ENCODE assay signal across 8 cellular contexts in the genomic region with DNA sequence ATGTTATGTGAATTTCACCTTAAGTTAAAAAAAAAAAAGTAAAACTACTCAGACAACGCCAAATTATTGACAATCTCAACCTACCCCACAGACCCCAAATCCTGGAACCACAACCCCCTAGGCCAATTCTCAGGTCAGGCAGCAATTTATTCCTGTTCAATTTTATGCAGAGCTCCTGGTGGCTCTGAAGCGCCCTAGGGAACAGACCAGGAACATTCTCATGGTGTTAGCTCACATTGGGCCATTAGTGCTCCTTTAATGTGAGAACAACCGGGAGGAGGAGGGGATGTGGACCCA. TPM values are rescaled to one million over a fixed set of nuclear protein-coding genes. Genes with fewer than 3 reads are reported as not detected.
A peak's percentile ranks its signal among the peaks of the same experiment; 100 is the strongest.
DNase-seq lines count a peak whose midpoint lies in the region; ATAC-seq, FAIRE-seq and TF ChIP-seq lines count a peak whose summit lies in the region.

No MANE protein-coding gene starts in this region.

- no peak for FAIRE-seq in frontal cortex (lab: Jason Lieb, UNC)

- DNase-seq in Calu3 (no peak), Panc1 (ENCODE audit: low read depth, low spot score) (no peak), esophagus squamous epithelium (lab: John Stamatoyannopoulos, UW) (no peak), trophoblast cell (peak; percentile 55 to 75), OCI-M1 (lab: John Stamatoyannopoulos, UW) (no peak), frontal cortex (ENCODE audit: low spot score in 2 of 2) (no peak)
- DNase-seq in activated CD4-positive, CD25-positive, alpha-beta regulatory T cell (lab: John Stamatoyannopoulos, UW) = no peak

- H3K36me3 Mint-ChIP-seq in Calu3 (ENCODE audit: insufficient read depth, unreplicated experiment) = peaks cover 18% of the 10 kb centered on the region

- H3K9me3 ChIP-seq in Panc1 (ENCODE audit: control insufficient read depth, insufficient read depth, low read depth, low read length) (no peaks in the 10 kb centered on the region), esophagus squamous epithelium (no peaks in the 10 kb centered on the region), trophoblast cell (ENCODE audit: insufficient read depth, low read depth, low read length) (no peaks in the 10 kb centered on the region)

- H3K23ac ChIP-seq in trophoblast cell (ENCODE audit: low read length) = no peak overlapping the region

- no peak for ATAC-seq in Panc1
- ATAC-seq in GM18870 (IDR thresholded peaks at IDR 0.05; ENCODE audit: unreplicated experiment) = no peak

- H2BK12ac ChIP-seq in trophoblast cell (ENCODE audit: low read length) = no peak overlapping the region

- TF ChIP-seq CTCF in Calu3 (IDR thresholded peaks at IDR 0.05; ENCODE audit: unreplicated experiment) (no peak), Panc1 (IDR thresholded peaks at IDR 0.05) (no peak), esophagus squamous epithelium (IDR thresholded peaks at IDR 0.05) (no peak)

- peak overlapping the region; percentile 64 for H3K27ac Mint-ChIP-seq in Calu3 (ENCODE audit: unreplicated experiment)

- no peak for TF ChIP-seq POLR2A in esophagus squamous epithelium (IDR thresholded peaks at IDR 0.05)

- H3K4me3 Mint-ChIP-seq in Calu3 (ENCODE audit: low read depth, unreplicated experiment) = peak overlapping the region; percentile 92

- POLR2A ChIA-PET in Panc1 (lab: Charles Lee) = no interaction called here

- peaks cover 3% of the 10 kb centered on the region for H3K79me1 ChIP-seq in trophoblast cell (ENCODE audit: low read length)

- no peak overlapping the region for H4K12ac ChIP-seq in trophoblast cell (ENCODE audit: low read depth, low read length)

- intact Hi-C loops in Calu3 (cut with micrococcal nuclease; ENCODE audit: unreplicated experiment) = no loop called here
- intact Hi-C loops in Panc1 (cut with micrococcal nuclease; ENCODE audit: unreplicated experiment) = no loop called here
- intact Hi-C loops in esophagus squamous epithelium (cut with DNase I) = no loop called here

- no peak overlapping the region for H3K14ac ChIP-seq in trophoblast cell (ENCODE audit: low read length)

- H3K27me3 Mint-ChIP-seq in Calu3 (ENCODE audit: unreplicated experiment) = no peaks in the 10 kb centered on the region

- H3K9me3 Mint-ChIP-seq in Calu3 (ENCODE audit: low read depth, unreplicated experiment) = peaks cover 3% of the 10 kb centered on the region

- no peak overlapping the region for H2BK5ac ChIP-seq in trophoblast cell (ENCODE audit: low read depth, low read length, poor library complexity)

- WGBS in esophagus squamous epithelium, 2 donors = 49 to 62% methylated on average over 2 of the region's 3 CpGs
- no CpG with 5 or more reads among the region's 3 CpGs for WGBS in trophoblast cell (ENCODE audit: extremely low coverage, insufficient coverage, insufficient read length)

- H4K91ac ChIP-seq in trophoblast cell (ENCODE audit: low read depth, low read length) = no peak overlapping the region

- peaks cover 23% of the 10 kb centered on the region for H3K4me1 Mint-ChIP-seq in Calu3 (ENCODE audit: low read depth, unreplicated experiment)

- no peak overlapping the region for H3K9ac ChIP-seq in trophoblast cell (ENCODE audit: low read length)

- H4K8ac ChIP-seq in trophoblast cell (ENCODE audit: low read depth, low read length) = peak overlapping the region; percentile 74

- no peak overlapping the region for H3K4ac ChIP-seq in trophoblast cell (ENCODE audit: low read depth, low read length)

- peak overlapping the region; percentile 20 for H2AFZ ChIP-seq in trophoblast cell (ENCODE audit: insufficient read depth, low read length, poor library complexity)

- no peak overlapping the region for H3K18ac ChIP-seq in trophoblast cell (ENCODE audit: low read length)

- H3K27me3 ChIP-seq in Panc1 (ENCODE audit: control insufficient read depth, insufficient read depth, low read length) (no peaks in the 10 kb centered on the region), esophagus squamous epithelium (no peaks in the 10 kb centered on the region), trophoblast cell (ENCODE audit: insufficient read depth, low read length) (no peaks in the 10 kb centered on the region)

- BruUV-seq in Calu3 (replicated peaks; lab: Mats Ljungman, UMichigan) (no TSS peak), Panc1 (replicated peaks; lab: Mats Ljungman, UMichigan) (no TSS peak)

- CTCF ChIA-PET in Calu3 (lab: Charles Lee) (interaction anchor here (0.6 kb wide), 1 partner anchor 119 kb away, joined by 4 read pairs; no protein-coding TSS in a partner anchor), Panc1 (lab: Charles Lee) (no interaction called here)

- H3K79me2 ChIP-seq in trophoblast cell (ENCODE audit: control insufficient read depth, insufficient read depth, low read length, poor library complexity) = no peaks in the 10 kb centered on the region

- H3K36me3 ChIP-seq in Panc1 (ENCODE audit: control insufficient read depth, insufficient read depth, low read length) (no peaks in the 10 kb centered on the region; the same call in 1 of the 2 replicates), esophagus squamous epithelium (no peaks in the 10 kb centered on the region), trophoblast cell (ENCODE audit: control insufficient read depth in 1 of 2, insufficient read depth in 2 of 2, low read length in 2 of 2) (no peaks in the 10 kb centered on the region)

- peak overlapping the region; percentile 65 to 73 for H3K4me3 ChIP-seq in Panc1 (ENCODE audit: low read depth in 2 of 2, low read length in 2 of 2)
- peak overlapping the region; percentile 54 to 91 (median 80) for H3K4me3 ChIP-seq in esophagus squamous epithelium
- peak overlapping the region; percentile 88 for H3K4me3 ChIP-seq in trophoblast cell (ENCODE audit: low read depth, low read length)

- H3K27ac ChIP-seq in Panc1 (ENCODE audit: low read length) (peak overlapping the region; percentile 63; the same call in 1 of the 2 replicates), esophagus squamous epithelium (peak overlapping the region; percentile 40 to 81 (median 74)), trophoblast cell (ENCODE audit: low read depth, low read length) (no peak overlapping the region)

- no peak overlapping the region for H2AK5ac ChIP-seq in trophoblast cell (ENCODE audit: low read length)

- in situ Hi-C loops in Panc1 (cut with HindIII; ENCODE audit: low pct_unique_long_range_greater_than_20kb, low sequenced_read_pairs) = no loop called here

- peak overlapping the region; percentile 95 for H3K4me2 ChIP-seq in trophoblast cell (ENCODE audit: low read length)

- peaks cover 9% of the 10 kb centered on the region for H3K4me1 ChIP-seq in Panc1 (ENCODE audit: control insufficient read depth, insufficient read depth, low read length)
- peaks cover 11 to 31% (median 15%) of the 10 kb centered on the region in 3 donors for H3K4me1 ChIP-seq in esophagus squamous epithelium
- peaks cover 12 to 14% of the 10 kb centered on the region in 2 experiments for H3K4me1 ChIP-seq in trophoblast cell (ENCODE audit: control insufficient read depth in 1 of 2, insufficient read depth in 2 of 2, low read length in 2 of 2)

- H2BK120ac ChIP-seq in trophoblast cell (ENCODE audit: insufficient read depth, low read length, poor library complexity) = no peak overlapping the region

RNA-seq across cellular contexts. Expression of gene PSEN2, which starts 0.4 kb away (rescaled TPM):
- total RNA-seq in Calu3 (2022) = 24.2 and 26.8 TPM in 2 replicates
- 33.3 TPM for total RNA-seq in Panc1 (2021; ENCODE audit: unreplicated experiment)
- polyA plus RNA-seq in Panc1 (2012; ENCODE audit: insufficient read length) = 25.4 TPM
- total RNA-seq in esophagus squamous epithelium = 10 to 100 TPM in 3 of 4 donors, 1 to 10 TPM in 1; 8.3 to 23.5 (median 17.8) TPM
- polyA plus RNA-seq in trophoblast cell (2013) = 3.5 and 3.6 TPM in 2 replicates
- total RNA-seq in frontal cortex = 33.4 TPM

Comparison
In these comparisons a context has a peak if more than half of its experiments do, and no peak if none do; other contexts are left out.
1. DNase-seq: peak in trophoblast cell (2 of 2); none in Calu3 (single experiment), Panc1 (single experiment), esophagus squamous epithelium (single experiment), OCI-M1 (single experiment), activated CD4-positive, CD25-positive, alpha-beta regulatory T cell (0 of 4) and frontal cortex (0 of 2).
2. Peak in every context shown above with its lines, with median percentiles within 50 percentile points of each other: H3K4me3 ChIP-seq.